29 cellular contexts compared by ENCODE assay signal in genomic region chr18:39232937-39233336, GRCh38.
"Had no signal": no experiment of that assay in that cellular context is flagged by ENCODE, and none has a peak within 500 bp of the region (broad histone marks: within the 10 kb centered on the region; RNA-seq: fewer than 3 reads in every experiment).

No MANE protein-coding gene starts in this region.

- H3K27ac ChIP-seq: brain microvascular endothelial cell, coronary artery, dorsolateral prefrontal cortex, esophagus muscularis mucosa, foreskin keratinocyte, gastrocnemius medialis, heart left ventricle, VCaP had no signal

- H3K27ac Mint-ChIP-seq: activated CD4-positive, alpha-beta memory T cell treated with anti-CD3 and anti-CD28 coated beads, Interleukin-2, amount 10 ng/mL, durations not matched to agents 7 days and 5 days; activated CD4-positive, alpha-beta T cell treated with anti-CD3 and anti-CD28 coated beads, Interleukin-2, amount 10 ng/mL, durations not matched to agents 7 days and 5 days; activated naive CD4-positive, alpha-beta T cell treated with anti-CD3 and anti-CD28 coated beads, Interleukin-2, amount 10 ng/mL, durations not matched to agents 7 days and 5 days; activated naive CD4-positive, alpha-beta T cell treated with anti-CD3 and anti-CD28 coated beads, Interleukin-2, amount 50 U/mL, for 72 hours; activated naive CD8-positive, alpha-beta T cell treated with anti-CD3 and anti-CD28 coated beads, Interleukin-2, amount 10 ng/mL, durations not matched to agents 7 days and 5 days; activated T-cell treated with anti-CD3 and anti-CD28 coated beads, Interleukin-2, amount 50 U/mL, for 24 hours; activated T-cell treated with anti-CD3 and anti-CD28 coated beads, Interleukin-2, amount 50 U/mL, for 72 hours; dendritic cell treated with granulocyte-macrophage colony-stimulating factor and Interleukin-4, amounts not matched to agents 40 ng/mL and 50 ng/mL, for 4 days; endodermal cell; WTC11 had no signal

- H3K4me1 Mint-ChIP-seq: activated CD4-positive, alpha-beta memory T cell treated with anti-CD3 and anti-CD28 coated beads, Interleukin-2, amount 10 ng/mL, durations not matched to agents 7 days and 5 days; activated CD4-positive, alpha-beta T cell treated with anti-CD3 and anti-CD28 coated beads, Interleukin-2, amount 10 ng/mL, durations not matched to agents 7 days and 5 days; activated naive CD4-positive, alpha-beta T cell treated with anti-CD3 and anti-CD28 coated beads, Interleukin-2, amount 10 ng/mL, durations not matched to agents 7 days and 5 days; activated naive CD8-positive, alpha-beta T cell treated with anti-CD3 and anti-CD28 coated beads, Interleukin-2, amount 10 ng/mL, durations not matched to agents 7 days and 5 days; central memory CD8-positive, alpha-beta T cell had no signal

- H3K9me3 ChIP-seq: esophagus muscularis mucosa, gastrocnemius medialis had no signal

- DNase-seq: activated CD4-positive, alpha-beta memory T cell treated with anti-CD3 and anti-CD28 coated beads, Interleukin-2, amount 10 ng/mL, durations not matched to agents 7 days and 5 days; activated CD4-positive, alpha-beta T cell treated with anti-CD3 and anti-CD28 coated beads for 1 hour; activated CD4-positive, alpha-beta T cell treated with anti-CD3 and anti-CD28 coated beads for 4 hours; activated CD4-positive, alpha-beta T cell treated with anti-CD3 and anti-CD28 coated beads, Interleukin-2, amount 10 ng/mL, durations not matched to agents 7 days and 5 days; activated CD4-positive, alpha-beta T cell treated with anti-CD3 and anti-CD28 coated beads, Interleukin-2, amount 50 U/mL, for 4 hours; activated CD8-positive, alpha-beta memory T cell treated with anti-CD3 and anti-CD28 coated beads, Interleukin-2, amount 50 U/mL, for 48 hours; activated gamma-delta T cell; activated naive CD4-positive, alpha-beta T cell; activated naive CD4-positive, alpha-beta T cell treated with anti-CD3 and anti-CD28 coated beads, Interleukin-2, amount 10 ng/mL, durations not matched to agents 7 days and 5 days; activated naive CD8-positive, alpha-beta T cell treated with anti-CD3 and anti-CD28 coated beads, Interleukin-2, amount 10 ng/mL, durations not matched to agents 7 days and 5 days; activated T-cell treated with anti-CD3 and anti-CD28 coated beads for 4 hours; activated T-cell treated with anti-CD3 and anti-CD28 coated beads, Interleukin-2, amount 50 U/mL, for 24 hours; activated T-cell treated with anti-CD3 and anti-CD28 coated beads, Interleukin-2, amount 50 U/mL, for 72 hours; brain microvascular endothelial cell; dorsolateral prefrontal cortex; effector memory CD4-positive, alpha-beta T cell; endodermal cell; foreskin keratinocyte; gastrocnemius medialis; glutamatergic neuron; heart left ventricle; T-helper 2 cell had no signal

- H3K27me3 ChIP-seq: brain microvascular endothelial cell, foreskin keratinocyte, gastrocnemius medialis, heart left ventricle had no signal

- H3K36me3 ChIP-seq: brain microvascular endothelial cell, esophagus muscularis mucosa, gastrocnemius medialis, heart left ventricle had no signal

- H3K4me1 ChIP-seq: foreskin keratinocyte, gastrocnemius medialis, heart left ventricle had no signal

- H3K27me3 Mint-ChIP-seq: activated CD4-positive, alpha-beta memory T cell treated with anti-CD3 and anti-CD28 coated beads, Interleukin-2, amount 10 ng/mL, durations not matched to agents 7 days and 5 days; activated CD4-positive, alpha-beta T cell treated with anti-CD3 and anti-CD28 coated beads, Interleukin-2, amount 10 ng/mL, durations not matched to agents 7 days and 5 days; activated naive CD4-positive, alpha-beta T cell treated with anti-CD3 and anti-CD28 coated beads, Interleukin-2, amount 10 ng/mL, durations not matched to agents 7 days and 5 days; activated naive CD8-positive, alpha-beta T cell treated with anti-CD3 and anti-CD28 coated beads, Interleukin-2, amount 10 ng/mL, durations not matched to agents 7 days and 5 days; activated T-cell treated with anti-CD3 and anti-CD28 coated beads, Interleukin-2, amount 50 U/mL, for 24 hours; central memory CD8-positive, alpha-beta T cell; dendritic cell treated with granulocyte-macrophage colony-stimulating factor and Interleukin-4, amounts not matched to agents 40 ng/mL and 50 ng/mL, for 4 days had no signal

- H3K4me3 ChIP-seq: coronary artery, dorsolateral prefrontal cortex, esophagus muscularis mucosa, gastrocnemius medialis, heart left ventricle had no signal

- H3K36me3 Mint-ChIP-seq: activated naive CD4-positive, alpha-beta T cell treated with anti-CD3 and anti-CD28 coated beads, Interleukin-2, amount 10 ng/mL, durations not matched to agents 7 days and 5 days; activated naive CD4-positive, alpha-beta T cell treated with anti-CD3 and anti-CD28 coated beads, Interleukin-2, amount 50 U/mL, for 72 hours; activated naive CD8-positive, alpha-beta T cell treated with anti-CD3 and anti-CD28 coated beads, Interleukin-2, amount 10 ng/mL, durations not matched to agents 7 days and 5 days had no signal

- H3K4me3 Mint-ChIP-seq: activated CD4-positive, alpha-beta memory T cell treated with anti-CD3 and anti-CD28 coated beads, Interleukin-2, amount 10 ng/mL, durations not matched to agents 7 days and 5 days; activated CD4-positive, alpha-beta T cell treated with anti-CD3 and anti-CD28 coated beads, Interleukin-2, amount 10 ng/mL, durations not matched to agents 7 days and 5 days; activated naive CD4-positive, alpha-beta T cell treated with anti-CD3 and anti-CD28 coated beads, Interleukin-2, amount 10 ng/mL, durations not matched to agents 7 days and 5 days; activated naive CD8-positive, alpha-beta T cell treated with anti-CD3 and anti-CD28 coated beads, Interleukin-2, amount 10 ng/mL, durations not matched to agents 7 days and 5 days; activated T-cell treated with anti-CD3 and anti-CD28 coated beads, Interleukin-2, amount 50 U/mL, for 24 hours; activated T-cell treated with anti-CD3 and anti-CD28 coated beads, Interleukin-2, amount 50 U/mL, for 72 hours; central memory CD8-positive, alpha-beta T cell; dendritic cell treated with granulocyte-macrophage colony-stimulating factor and Interleukin-4, amounts not matched to agents 40 ng/mL and 50 ng/mL, for 4 days; endodermal cell; WTC11 had no signal
